1 cellular context compared by ENCODE assay signal in genomic region chr10:21505711-21506278, GRCh38.
TF ChIP-seq lines count a peak whose summit lies in the region.

No MANE protein-coding gene starts in this region.

TF ChIP-seq in HepG2, 621 proteins besides CTCF, POLR2A, EP300 and RAD21 (continued from another document and continues in another):
- TF ChIP-seq TRAFD1 (CRISPR knock-in tag; IDR thresholded peaks at IDR 0.05; ENCODE audit: borderline replicate concordance) (no peak), ZNF557 (CRISPR knock-in tag; IDR thresholded peaks at IDR 0.05) (no peak; the same call in 1 of the 2 replicates), TOPORS (CRISPR knock-in tag; IDR thresholded peaks at IDR 0.05) (no peak; the same call in 1 of the 2 replicates), PAXIP1 (CRISPR knock-in tag; conservative IDR thresholded peaks at IDR 0.05) (peak; percentile 100), DNMT3B (CRISPR knock-in tag; conservative IDR thresholded peaks at IDR 0.05) (no peak; the same call in 1 of the 2 replicates), ZMYM3 (CRISPR knock-in tag; IDR thresholded peaks at IDR 0.05) (peak; percentile 86), PAX8 (CRISPR knock-in tag; IDR thresholded peaks at IDR 0.05; ENCODE audit: borderline replicate concordance) (no peak), CENPX (CRISPR knock-in tag; IDR thresholded peaks at IDR 0.05) (no peak), ZMAT5 (CRISPR knock-in tag; IDR thresholded peaks at IDR 0.05; ENCODE audit: borderline replicate concordance, low read depth) (no peak), SP1 (IDR thresholded peaks at IDR 0.05) (no peak), SP1 (CRISPR knock-in tag; IDR thresholded peaks at IDR 0.05) (no peak), ZNF775 (CRISPR knock-in tag; IDR thresholded peaks at IDR 0.05; ENCODE audit: borderline replicate concordance) (peak; percentile 97), POLR2AphosphoS2 (IDR thresholded peaks at IDR 0.05; ENCODE audit: low read depth, low read length) (no peak), ZNF530 (CRISPR knock-in tag; IDR thresholded peaks at IDR 0.05; ENCODE audit: low read depth) (no peak), ZBED4 (CRISPR knock-in tag; IDR thresholded peaks at IDR 0.05; ENCODE audit: borderline replicate concordance) (peak; percentile 82; the same call in 1 of the 2 replicates), ZSCAN21 (CRISPR knock-in tag; IDR thresholded peaks at IDR 0.05; ENCODE audit: borderline replicate concordance) (peak; percentile 50; the same call in 1 of the 2 replicates), ZNF674 (CRISPR knock-in tag; IDR thresholded peaks at IDR 0.05; ENCODE audit: low read depth) (no peak), GATAD1 (CRISPR knock-in tag; IDR thresholded peaks at IDR 0.05) (peak; percentile 84), CEBPZ (IDR thresholded peaks at IDR 0.05; ENCODE audit: low read length) (no peak), ZNF3 (CRISPR knock-in tag; IDR thresholded peaks at IDR 0.05) (no peak), ZNF260 (CRISPR knock-in tag; IDR thresholded peaks at IDR 0.05; ENCODE audit: borderline replicate concordance, low read depth) (no peak), ZNF687 (CRISPR knock-in tag; IDR thresholded peaks at IDR 0.05) (no peak), ZNF510 (CRISPR knock-in tag; IDR thresholded peaks at IDR 0.05; ENCODE audit: low read depth) (no peak), FLYWCH1 (CRISPR knock-in tag; IDR thresholded peaks at IDR 0.05) (no peak), CENPBD1 (CRISPR knock-in tag; IDR thresholded peaks at IDR 0.05; ENCODE audit: borderline replicate concordance, low read depth) (no peak), THYN1 (CRISPR knock-in tag; IDR thresholded peaks at IDR 0.05; ENCODE audit: borderline replicate concordance, low read depth) (no peak), ZNF672 (CRISPR knock-in tag; IDR thresholded peaks at IDR 0.05) (peak; percentile 90; the same call in 1 of the 2 replicates), ZNF609 (CRISPR knock-in tag; IDR thresholded peaks at IDR 0.05; ENCODE audit: borderline replicate concordance) (peak; percentile 98), ZNF256 (CRISPR knock-in tag; conservative IDR thresholded peaks at IDR 0.05) (no peak)
